1 cellular context compared by ENCODE assay signal in the genomic region with DNA sequence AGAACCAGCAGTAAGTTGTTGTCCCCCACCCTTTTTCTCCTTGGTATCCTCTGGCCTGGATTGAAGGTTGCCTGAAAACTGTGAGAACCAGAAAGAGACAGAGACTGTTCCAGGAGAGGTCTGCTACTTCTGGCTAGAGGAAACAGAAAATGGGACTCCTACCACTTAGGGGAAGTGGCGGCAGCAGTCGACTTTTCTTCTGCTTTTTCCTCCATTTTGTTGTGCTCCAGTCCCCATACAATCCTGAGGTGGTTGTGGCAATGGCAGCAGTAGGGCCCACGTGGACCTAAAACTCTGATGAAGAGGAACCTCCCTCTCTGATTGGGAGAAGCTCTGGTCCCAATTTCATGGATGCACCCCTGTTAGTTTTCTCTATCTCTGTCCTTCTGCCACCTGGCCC.
TF ChIP-seq lines count a peak whose summit lies in the region.

No MANE protein-coding gene starts in this region.

TF ChIP-seq in HepG2, 621 proteins besides CTCF, POLR2A, EP300 and RAD21:
- TF ChIP-seq, protein P1, sequence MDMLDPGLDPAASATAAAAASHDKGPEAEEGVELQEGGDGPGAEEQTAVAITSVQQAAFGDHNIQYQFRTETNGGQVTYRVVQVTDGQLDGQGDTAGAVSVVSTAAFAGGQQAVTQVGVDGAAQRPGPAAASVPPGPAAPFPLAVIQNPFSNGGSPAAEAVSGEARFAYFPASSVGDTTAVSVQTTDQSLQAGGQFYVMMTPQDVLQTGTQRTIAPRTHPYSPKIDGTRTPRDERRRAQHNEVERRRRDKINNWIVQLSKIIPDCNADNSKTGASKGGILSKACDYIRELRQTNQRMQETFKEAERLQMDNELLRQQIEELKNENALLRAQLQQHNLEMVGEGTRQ (IDR thresholded peaks at IDR 0.05; ENCODE audit: low read depth, low read length) = no peak
- TF ChIP-seq, protein P1 (CRISPR knock-in tag; IDR thresholded peaks at IDR 0.05; ENCODE audit: borderline replicate concordance) = no peak
- TF ChIP-seq GLI4 (CRISPR knock-in tag; IDR thresholded peaks at IDR 0.05; ENCODE audit: borderline replicate concordance) (no peak), MYC (CRISPR knock-in tag; IDR thresholded peaks at IDR 0.05; ENCODE audit: borderline replicate concordance) (no peak), ZNF530 (CRISPR knock-in tag; IDR thresholded peaks at IDR 0.05; ENCODE audit: low read depth) (no peak), ZNF891 (CRISPR knock-in tag; IDR thresholded peaks at IDR 0.05) (no peak), GATAD1 (CRISPR knock-in tag; IDR thresholded peaks at IDR 0.05) (no peak), REPIN1 (CRISPR knock-in tag; IDR thresholded peaks at IDR 0.05; ENCODE audit: borderline replicate concordance, low read depth) (no peak)
- TF ChIP-seq, protein P2, sequence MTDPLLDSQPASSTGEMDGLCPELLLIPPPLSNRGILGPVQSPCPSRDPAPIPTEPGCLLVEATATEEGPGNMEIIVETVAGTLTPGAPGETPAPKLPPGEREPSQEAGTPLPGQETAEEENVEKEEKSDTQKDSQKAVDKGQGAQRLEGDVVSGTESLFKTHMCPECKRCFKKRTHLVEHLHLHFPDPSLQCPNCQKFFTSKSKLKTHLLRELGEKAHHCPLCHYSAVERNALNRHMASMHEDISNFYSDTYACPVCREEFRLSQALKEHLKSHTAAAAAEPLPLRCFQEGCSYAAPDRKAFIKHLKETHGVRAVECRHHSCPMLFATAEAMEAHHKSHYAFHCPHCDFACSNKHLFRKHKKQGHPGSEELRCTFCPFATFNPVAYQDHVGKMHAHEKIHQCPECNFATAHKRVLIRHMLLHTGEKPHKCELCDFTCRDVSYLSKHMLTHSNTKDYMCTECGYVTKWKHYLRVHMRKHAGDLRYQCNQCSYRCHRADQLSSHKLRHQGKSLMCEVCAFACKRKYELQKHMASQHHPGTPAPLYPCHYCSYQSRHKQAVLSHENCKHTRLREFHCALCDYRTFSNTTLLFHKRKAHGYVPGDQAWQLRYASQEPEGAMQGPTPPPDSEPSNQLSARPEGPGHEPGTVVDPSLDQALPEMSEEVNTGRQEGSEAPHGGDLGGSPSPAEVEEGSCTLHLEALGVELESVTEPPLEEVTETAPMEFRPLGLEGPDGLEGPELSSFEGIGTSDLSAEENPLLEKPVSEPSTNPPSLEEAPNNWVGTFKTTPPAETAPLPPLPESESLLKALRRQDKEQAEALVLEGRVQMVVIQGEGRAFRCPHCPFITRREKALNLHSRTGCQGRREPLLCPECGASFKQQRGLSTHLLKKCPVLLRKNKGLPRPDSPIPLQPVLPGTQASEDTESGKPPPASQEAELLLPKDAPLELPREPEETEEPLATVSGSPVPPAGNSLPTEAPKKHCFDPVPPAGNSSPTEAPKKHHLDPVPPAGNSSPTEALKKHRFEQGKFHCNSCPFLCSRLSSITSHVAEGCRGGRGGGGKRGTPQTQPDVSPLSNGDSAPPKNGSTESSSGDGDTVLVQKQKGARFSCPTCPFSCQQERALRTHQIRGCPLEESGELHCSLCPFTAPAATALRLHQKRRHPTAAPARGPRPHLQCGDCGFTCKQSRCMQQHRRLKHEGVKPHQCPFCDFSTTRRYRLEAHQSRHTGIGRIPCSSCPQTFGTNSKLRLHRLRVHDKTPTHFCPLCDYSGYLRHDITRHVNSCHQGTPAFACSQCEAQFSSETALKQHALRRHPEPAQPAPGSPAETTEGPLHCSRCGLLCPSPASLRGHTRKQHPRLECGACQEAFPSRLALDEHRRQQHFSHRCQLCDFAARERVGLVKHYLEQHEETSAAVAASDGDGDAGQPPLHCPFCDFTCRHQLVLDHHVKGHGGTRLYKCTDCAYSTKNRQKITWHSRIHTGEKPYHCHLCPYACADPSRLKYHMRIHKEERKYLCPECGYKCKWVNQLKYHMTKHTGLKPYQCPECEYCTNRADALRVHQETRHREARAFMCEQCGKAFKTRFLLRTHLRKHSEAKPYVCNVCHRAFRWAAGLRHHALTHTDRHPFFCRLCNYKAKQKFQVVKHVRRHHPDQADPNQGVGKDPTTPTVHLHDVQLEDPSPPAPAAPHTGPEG (CRISPR knock-in tag; IDR thresholded peaks at IDR 0.05) = no peak
- TF ChIP-seq, protein P3, sequence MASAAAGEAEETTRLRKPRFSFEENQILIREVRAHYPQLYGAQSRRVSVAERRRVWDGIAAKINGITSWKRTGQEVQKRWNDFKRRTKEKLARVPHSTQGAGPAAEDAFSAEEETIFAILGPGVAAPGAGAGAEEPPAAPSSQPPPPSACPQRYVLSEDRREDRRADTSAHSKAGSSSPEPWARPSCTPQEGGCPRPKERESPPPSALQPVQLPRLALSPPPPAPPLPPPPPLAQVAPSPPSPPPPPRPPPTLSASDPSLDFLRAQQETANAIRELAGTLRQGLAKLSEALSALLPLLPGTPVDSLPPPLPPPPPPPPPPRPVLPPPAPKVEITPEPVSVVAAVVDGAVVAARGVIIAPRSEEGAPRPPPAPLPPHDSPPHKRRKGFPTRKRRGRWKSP (CRISPR knock-in tag; IDR thresholded peaks at IDR 0.05) = no peak
- TF ChIP-seq, protein P4, sequence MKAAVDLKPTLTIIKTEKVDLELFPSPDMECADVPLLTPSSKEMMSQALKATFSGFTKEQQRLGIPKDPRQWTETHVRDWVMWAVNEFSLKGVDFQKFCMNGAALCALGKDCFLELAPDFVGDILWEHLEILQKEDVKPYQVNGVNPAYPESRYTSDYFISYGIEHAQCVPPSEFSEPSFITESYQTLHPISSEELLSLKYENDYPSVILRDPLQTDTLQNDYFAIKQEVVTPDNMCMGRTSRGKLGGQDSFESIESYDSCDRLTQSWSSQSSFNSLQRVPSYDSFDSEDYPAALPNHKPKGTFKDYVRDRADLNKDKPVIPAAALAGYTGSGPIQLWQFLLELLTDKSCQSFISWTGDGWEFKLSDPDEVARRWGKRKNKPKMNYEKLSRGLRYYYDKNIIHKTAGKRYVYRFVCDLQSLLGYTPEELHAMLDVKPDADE (CRISPR knock-in tag; IDR thresholded peaks at IDR 0.05) = no peak
- TF ChIP-seq, protein P5, sequence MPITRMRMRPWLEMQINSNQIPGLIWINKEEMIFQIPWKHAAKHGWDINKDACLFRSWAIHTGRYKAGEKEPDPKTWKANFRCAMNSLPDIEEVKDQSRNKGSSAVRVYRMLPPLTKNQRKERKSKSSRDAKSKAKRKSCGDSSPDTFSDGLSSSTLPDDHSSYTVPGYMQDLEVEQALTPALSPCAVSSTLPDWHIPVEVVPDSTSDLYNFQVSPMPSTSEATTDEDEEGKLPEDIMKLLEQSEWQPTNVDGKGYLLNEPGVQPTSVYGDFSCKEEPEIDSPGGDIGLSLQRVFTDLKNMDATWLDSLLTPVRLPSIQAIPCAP (CRISPR knock-in tag; IDR thresholded peaks at IDR 0.05; ENCODE audit: low read depth) = no peak
- TF ChIP-seq, protein P6, sequence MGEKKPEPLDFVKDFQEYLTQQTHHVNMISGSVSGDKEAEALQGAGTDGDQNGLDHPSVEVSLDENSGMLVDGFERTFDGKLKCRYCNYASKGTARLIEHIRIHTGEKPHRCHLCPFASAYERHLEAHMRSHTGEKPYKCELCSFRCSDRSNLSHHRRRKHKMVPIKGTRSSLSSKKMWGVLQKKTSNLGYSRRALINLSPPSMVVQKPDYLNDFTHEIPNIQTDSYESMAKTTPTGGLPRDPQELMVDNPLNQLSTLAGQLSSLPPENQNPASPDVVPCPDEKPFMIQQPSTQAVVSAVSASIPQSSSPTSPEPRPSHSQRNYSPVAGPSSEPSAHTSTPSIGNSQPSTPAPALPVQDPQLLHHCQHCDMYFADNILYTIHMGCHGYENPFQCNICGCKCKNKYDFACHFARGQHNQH (CRISPR knock-in tag; IDR thresholded peaks at IDR 0.05) = no peak
